ENCODE assay signal across 27 cellular contexts in the genomic region with DNA sequence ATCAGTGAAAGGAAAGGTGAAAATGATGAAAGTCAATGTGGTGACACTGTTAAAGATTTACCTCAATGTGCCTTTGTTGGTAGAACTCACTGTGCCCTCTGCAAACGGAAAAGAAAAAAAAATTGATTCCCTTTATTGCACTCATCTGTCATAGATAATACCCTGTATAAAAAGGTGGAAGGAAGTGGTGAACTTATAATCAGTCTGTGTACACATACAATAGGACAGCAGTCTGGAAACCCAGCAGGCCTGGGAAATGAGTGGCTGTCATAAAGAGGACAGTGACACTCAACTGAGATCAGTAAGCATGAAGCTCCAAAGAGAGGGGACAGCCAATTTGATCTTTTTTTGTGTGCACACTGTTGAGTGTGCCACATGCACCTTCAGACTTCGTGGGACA.
"Had no signal": no experiment of that assay in that cellular context is flagged by ENCODE, and none has a peak within 500 bp of the region (broad histone marks: within the 10 kb centered on the region; RNA-seq: fewer than 3 reads in every experiment).

No MANE protein-coding gene starts in this region.

- H3K27ac ChIP-seq: body of pancreas, cardiac muscle cell, gastroesophageal sphincter, ovary, prostate gland, uterus, WERI-Rb-1 had no signal

- H3K27me3 ChIP-seq: body of pancreas, cardiac muscle cell, gastroesophageal sphincter, ovary, uterus had no signal

- H3K27ac Mint-ChIP-seq: activated CD4-positive, alpha-beta T cell treated with anti-CD3 and anti-CD28 coated beads, Interleukin-2, amount 10 ng/mL, durations not matched to agents 7 days and 5 days; activated CD8-positive, alpha-beta memory T cell treated with anti-CD3 and anti-CD28 coated beads, Interleukin-2, amount 10 ng/mL, durations not matched to agents 7 days and 5 days; activated CD8-positive, alpha-beta T cell treated with anti-CD3 and anti-CD28 coated beads for 36 hours; endodermal cell; mesothelial cell of epicardium; natural killer cell; stimulated activated naive B cell treated with anti-CD40 and anti-IgM and Interleukin-4, amounts not matched to agents 10 μg/mL and 1 μg/mL and 100 μg/mL, for 72 hours had no signal

- DNase-seq: activated CD4-positive, alpha-beta T cell treated with anti-CD3 and anti-CD28 coated beads, Interleukin-2, amount 10 ng/mL, durations not matched to agents 7 days and 5 days; activated CD4-positive, CD25-positive, alpha-beta regulatory T cell treated with anti-CD3 and anti-CD28 coated beads, Interleukin-2, amount 50 U/mL, for 72 hours; activated CD8-positive, alpha-beta memory T cell treated with anti-CD3 and anti-CD28 coated beads, Interleukin-2, amount 10 ng/mL, durations not matched to agents 7 days and 5 days; activated CD8-positive, alpha-beta T cell treated with anti-CD3 and anti-CD28 coated beads for 36 hours; activated effector memory CD4-positive, alpha-beta T cell treated with anti-CD3 and anti-CD28 coated beads, Interleukin-2, amount 50 U/mL, for 16 hours; activated naive CD4-positive, alpha-beta T cell treated with anti-CD3 and anti-CD28 coated beads, Interleukin-2, amount 50 U/mL, for 16 hours; activated T-cell treated with anti-CD3 and anti-CD28 coated beads for 4 hours; anterior cingulate cortex; body of pancreas; cortex of kidney; endodermal cell; head of caudate nucleus; hypothalamus; left ventricle myocardium superior; mammary epithelial cell; natural killer cell; ovary; stimulated activated CD4-positive, alpha-beta T cell treated with anti-CD3 and anti-CD28 coated beads, Interleukin-2, amount 100 ng/mL, for 48 hours; stimulated activated CD8-positive, alpha-beta memory T cell treated with anti-CD3 and anti-CD28 coated beads, Interleukin-4, amount 100 ng/mL, for 48 hours; stimulated activated naive B cell treated with anti-CD40 and anti-IgM and Interleukin-4, amounts not matched to agents 10 μg/mL and 1 μg/mL and 100 μg/mL, for 72 hours; trophoblast cell; uterus; WERI-Rb-1 had no signal

- ATAC-seq: activated CD8-positive, alpha-beta memory T cell treated with anti-CD3 and anti-CD28 coated beads, Interleukin-2, amount 10 ng/mL, durations not matched to agents 7 days and 5 days; activated CD8-positive, alpha-beta T cell treated with anti-CD3 and anti-CD28 coated beads for 36 hours; body of pancreas; gastroesophageal sphincter; left ventricle myocardium superior; natural killer cell; stimulated activated naive B cell treated with anti-CD40 and anti-IgM and Interleukin-4, amounts not matched to agents 10 μg/mL and 1 μg/mL and 100 μg/mL, for 72 hours had no signal

- H3K27me3 Mint-ChIP-seq: activated CD4-positive, alpha-beta T cell treated with anti-CD3 and anti-CD28 coated beads, Interleukin-2, amount 10 ng/mL, durations not matched to agents 7 days and 5 days; activated CD8-positive, alpha-beta memory T cell treated with anti-CD3 and anti-CD28 coated beads, Interleukin-2, amount 10 ng/mL, durations not matched to agents 7 days and 5 days; activated CD8-positive, alpha-beta T cell treated with anti-CD3 and anti-CD28 coated beads for 36 hours; stimulated activated naive B cell treated with anti-CD40 and anti-IgM and Interleukin-4, amounts not matched to agents 10 μg/mL and 1 μg/mL and 100 μg/mL, for 72 hours had no signal

- H3K9me3 Mint-ChIP-seq: endodermal cell, mesothelial cell of epicardium had no signal

- H3K9me3 ChIP-seq: body of pancreas, gastroesophageal sphincter, ovary, prostate gland, uterus had no signal

- H3K4me1 Mint-ChIP-seq: activated CD4-positive, alpha-beta T cell treated with anti-CD3 and anti-CD28 coated beads, Interleukin-2, amount 10 ng/mL, durations not matched to agents 7 days and 5 days; activated CD8-positive, alpha-beta memory T cell treated with anti-CD3 and anti-CD28 coated beads, Interleukin-2, amount 10 ng/mL, durations not matched to agents 7 days and 5 days; endodermal cell; natural killer cell; stimulated activated naive B cell treated with anti-CD40 and anti-IgM and Interleukin-4, amounts not matched to agents 10 μg/mL and 1 μg/mL and 100 μg/mL, for 72 hours had no signal

- H3K36me3 Mint-ChIP-seq: activated CD8-positive, alpha-beta memory T cell treated with anti-CD3 and anti-CD28 coated beads, Interleukin-2, amount 10 ng/mL, durations not matched to agents 7 days and 5 days; mesothelial cell of epicardium; natural killer cell; stimulated activated naive B cell treated with anti-CD40 and anti-IgM and Interleukin-4, amounts not matched to agents 10 μg/mL and 1 μg/mL and 100 μg/mL, for 72 hours had no signal

- H3K4me1 ChIP-seq: body of pancreas, gastroesophageal sphincter, prostate gland, uterus had no signal

- H3K4me3 Mint-ChIP-seq: activated CD4-positive, alpha-beta T cell treated with anti-CD3 and anti-CD28 coated beads, Interleukin-2, amount 10 ng/mL, durations not matched to agents 7 days and 5 days; activated CD8-positive, alpha-beta memory T cell treated with anti-CD3 and anti-CD28 coated beads, Interleukin-2, amount 10 ng/mL, durations not matched to agents 7 days and 5 days; activated CD8-positive, alpha-beta T cell treated with anti-CD3 and anti-CD28 coated beads for 36 hours; endodermal cell; mesothelial cell of epicardium; natural killer cell; stimulated activated naive B cell treated with anti-CD40 and anti-IgM and Interleukin-4, amounts not matched to agents 10 μg/mL and 1 μg/mL and 100 μg/mL, for 72 hours had no signal
